16 cellular contexts compared by ENCODE assay signal in the genomic region with DNA sequence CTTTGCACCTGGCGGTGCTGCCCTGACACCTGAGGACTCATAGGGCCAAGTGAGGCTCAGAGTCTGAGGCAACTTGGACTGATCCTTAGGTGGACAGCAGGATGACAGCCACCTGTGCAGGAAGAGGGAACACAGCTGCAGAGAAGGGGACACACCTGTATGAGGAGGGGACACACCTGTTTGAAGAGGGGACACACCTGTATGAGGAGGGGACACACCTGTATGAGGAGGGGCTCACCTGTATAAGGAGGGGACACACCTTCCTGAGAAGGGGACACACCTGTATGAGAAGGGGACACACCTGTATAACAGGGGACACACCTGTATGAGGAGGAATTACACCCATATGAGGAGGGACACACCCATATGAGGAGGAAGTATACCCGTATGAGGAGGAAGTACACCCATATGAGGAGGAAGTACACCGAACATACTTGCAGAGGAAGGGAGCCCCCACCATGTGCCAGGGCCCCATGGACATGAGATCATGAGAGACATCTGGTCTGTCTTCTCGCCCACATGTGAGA.
"Had no signal": no experiment of that assay in that cellular context is flagged by ENCODE, and none has a peak within 500 bp of the region (broad histone marks: within the 10 kb centered on the region; RNA-seq: fewer than 3 reads in every experiment).

No MANE protein-coding gene starts in this region.

- H3K4me1 Mint-ChIP-seq: activated naive CD4-positive, alpha-beta T cell treated with anti-CD3 and anti-CD28 coated beads, Interleukin-2, amount 50 U/mL, for 24 hours had no signal

- ATAC-seq: activated CD4-positive, alpha-beta T cell treated with anti-CD3 and anti-CD28 coated beads for 36 hours; natural killer cell treated with Interleukin-12 subunit alpha and Interleukin-12 subunit beta and Interleukin-15 and Interleukin-18, amount 100 ng/mL, for 72 hours; right cardiac atrium; stimulated activated naive CD8-positive, alpha-beta T cell treated with anti-CD3 and anti-CD28 coated beads, Interleukin-15, amount 100 ng/mL, for 72 hours had no signal

- DNase-seq: activated CD4-positive, alpha-beta memory T cell treated with anti-CD3 and anti-CD28 coated beads, Interleukin-2, amount 10 ng/mL, durations not matched to agents 7 days and 5 days; activated CD4-positive, alpha-beta T cell treated with anti-CD3 and anti-CD28 coated beads for 36 hours; activated T-cell treated with anti-CD3 and anti-CD28 coated beads, Interleukin-2, amount 50 U/mL, for 24 hours; adrenal gland; endodermal cell; nucleus accumbens; right cardiac atrium; stimulated activated naive CD8-positive, alpha-beta T cell treated with anti-CD3 and anti-CD28 coated beads, Interleukin-15, amount 100 ng/mL, for 72 hours; T-helper 1 cell; T1000; upper lobe of left lung had no signal

- H3K4me2 ChIP-seq: smooth muscle cell had no signal

- H3K36me3 ChIP-seq: adrenal gland, prostate gland, upper lobe of left lung had no signal

- H3K9me3 ChIP-seq: adrenal gland, prostate gland, upper lobe of left lung had no signal

- FAIRE-seq: islet of Langerhans had no signal

- H3K4me3 ChIP-seq: adrenal gland, prostate gland, smooth muscle cell, upper lobe of left lung had no signal

- H3K4me1 ChIP-seq: adrenal gland, prostate gland had no signal

- H3K9me3 Mint-ChIP-seq: activated T-cell treated with anti-CD3 and anti-CD28 coated beads, Interleukin-2, amount 50 U/mL, for 24 hours had no signal

- H3K36me3 Mint-ChIP-seq: activated naive CD4-positive, alpha-beta T cell treated with anti-CD3 and anti-CD28 coated beads, Interleukin-2, amount 50 U/mL, for 24 hours had no signal

- H3K27ac ChIP-seq: adrenal gland, prostate gland, upper lobe of left lung had no signal

- H3K4me3 Mint-ChIP-seq: activated CD4-positive, alpha-beta memory T cell treated with anti-CD3 and anti-CD28 coated beads, Interleukin-2, amount 10 ng/mL, durations not matched to agents 7 days and 5 days; activated CD4-positive, alpha-beta T cell treated with anti-CD3 and anti-CD28 coated beads for 36 hours; activated naive CD4-positive, alpha-beta T cell treated with anti-CD3 and anti-CD28 coated beads, Interleukin-2, amount 50 U/mL, for 24 hours; activated T-cell treated with anti-CD3 and anti-CD28 coated beads, Interleukin-2, amount 50 U/mL, for 24 hours; endodermal cell; natural killer cell treated with Interleukin-12 subunit alpha and Interleukin-12 subunit beta and Interleukin-15 and Interleukin-18, amount 100 ng/mL, for 72 hours; stimulated activated naive CD8-positive, alpha-beta T cell treated with anti-CD3 and anti-CD28 coated beads, Interleukin-15, amount 100 ng/mL, for 72 hours had no signal

- H3K27ac Mint-ChIP-seq: activated CD4-positive, alpha-beta memory T cell treated with anti-CD3 and anti-CD28 coated beads, Interleukin-2, amount 10 ng/mL, durations not matched to agents 7 days and 5 days; activated CD4-positive, alpha-beta T cell treated with anti-CD3 and anti-CD28 coated beads for 36 hours; activated naive CD4-positive, alpha-beta T cell treated with anti-CD3 and anti-CD28 coated beads, Interleukin-2, amount 50 U/mL, for 24 hours; activated T-cell treated with anti-CD3 and anti-CD28 coated beads, Interleukin-2, amount 50 U/mL, for 24 hours; endodermal cell; natural killer cell treated with Interleukin-12 subunit alpha and Interleukin-12 subunit beta and Interleukin-15 and Interleukin-18, amount 100 ng/mL, for 72 hours had no signal

- H3K27me3 ChIP-seq: adrenal gland, upper lobe of left lung had no signal
